8 cellular contexts compared by ENCODE assay signal in genomic region chr14:24678801-24679247, GRCh38. TPM values are rescaled to one million over a fixed set of nuclear protein-coding genes. Genes with fewer than 3 reads are reported as not detected.
DNase-seq lines count a peak whose midpoint lies in the region; ATAC-seq, FAIRE-seq and TF ChIP-seq lines count a peak whose summit lies in the region.

No MANE protein-coding gene starts in this region.

- no peak overlapping the region for H3K27ac Mint-ChIP-seq in astrocyte (ENCODE audit: unreplicated experiment)

- peaks cover 16% of the 10 kb centered on the region for H3K4me1 Mint-ChIP-seq in astrocyte (ENCODE audit: low read depth, unreplicated experiment)

- H3K36me3 ChIP-seq in astrocyte (ENCODE audit: insufficient read depth, low read length), result no peaks in the 10 kb centered on the region

- no peak for FAIRE-seq in astrocyte (lab: Jason Lieb, UNC)

- no peaks in the 10 kb centered on the region for H3K9me3 Mint-ChIP-seq in astrocyte (ENCODE audit: unreplicated experiment)

- no peaks in the 10 kb centered on the region for H3K9me3 ChIP-seq in astrocyte (ENCODE audit: insufficient read depth, low read depth, low read length)

- H3K4me3 ChIP-seq in astrocyte (ENCODE audit: insufficient read depth, low read depth, low read length), result no peak overlapping the region
- H3K4me3 ChIP-seq in skeletal muscle cell (ENCODE audit: low read depth, low read length), result peak overlapping the region; percentile 29

- H4K20me1 ChIP-seq in astrocyte (ENCODE audit: insufficient read depth, low read length), result no peaks in the 10 kb centered on the region

- ATAC-seq in GM18499 (IDR thresholded peaks at IDR 0.05; ENCODE audit: insufficient read depth, unreplicated experiment), result peak; percentile 55
- peak; percentile 78 for ATAC-seq in HG02938 (IDR thresholded peaks at IDR 0.05; ENCODE audit: unreplicated experiment)

- peak overlapping the region; percentile 65 for H2AFZ ChIP-seq in astrocyte (ENCODE audit: low read depth, low read length)

- DNase-seq in 8988T, result peak; percentile 20
- DNase-seq in NCI-H1694 treated with DMSO at 0.1 percent for 48 hours (lab: John Stamatoyannopoulos, UW), result peak; percentile 85
- peak in 4 of 5 experiments; percentile 46 to 91 (median 64) for DNase-seq in T-helper 2 cell
- DNase-seq in astrocyte (ENCODE audit: low read depth), result peak; percentile 65
- DNase-seq in hippocampal formation (lab: John Stamatoyannopoulos, UW), result peak; percentile 53 to 68
- peak; percentile 62 for DNase-seq in skeletal muscle cell (ENCODE audit: low read depth)

- no peaks in the 10 kb centered on the region for H3K27me3 ChIP-seq in astrocyte (ENCODE audit: insufficient read depth, low read length)

- H3K4me1 ChIP-seq in astrocyte (ENCODE audit: insufficient read depth, low read length), result no peaks in the 10 kb centered on the region

- H3K79me2 ChIP-seq in astrocyte (ENCODE audit: insufficient read depth, low read length), result no peaks in the 10 kb centered on the region

- H3K36me3 Mint-ChIP-seq in astrocyte (ENCODE audit: low read depth, unreplicated experiment), result no peaks in the 10 kb centered on the region

- H3K4me3 Mint-ChIP-seq in astrocyte (ENCODE audit: unreplicated experiment), result no peak overlapping the region

- no peak overlapping the region for H3K27ac ChIP-seq in astrocyte (ENCODE audit: low read depth, low read length)

- H3K9ac ChIP-seq in astrocyte (ENCODE audit: low read length), result peak overlapping the region; percentile 54

- peak; percentile 98 for TF ChIP-seq CTCF in astrocyte (IDR thresholded peaks at IDR 0.05; ENCODE audit: insufficient read depth, low read depth, low read length)

- peak overlapping the region; percentile 81 for H3K4me2 ChIP-seq in astrocyte (ENCODE audit: low read length)

- H3K27me3 Mint-ChIP-seq in astrocyte (ENCODE audit: low read depth, unreplicated experiment), result peaks cover 8% of the 10 kb centered on the region

RNA-seq across cellular contexts. Expression of gene GZMB, which starts 44.8 kb away (rescaled TPM):
- total RNA-seq in astrocyte, result not detected in 2 replicates

Comparison
In these comparisons a context has a peak if more than half of its experiments do, and no peak if none do; other contexts are left out.
1. DNase-seq: peak in every context shown above with its lines; median percentile 85 in NCI-H1694 treated with DMSO at 0.1 percent for 48 hours; 65 in astrocyte; 64 in T-helper 2 cell; 62 in skeletal muscle cell; 60 in hippocampal formation; 20 in 8988T.